Comparison of ENCODE assay signal across 8 cellular contexts in the genomic region with DNA sequence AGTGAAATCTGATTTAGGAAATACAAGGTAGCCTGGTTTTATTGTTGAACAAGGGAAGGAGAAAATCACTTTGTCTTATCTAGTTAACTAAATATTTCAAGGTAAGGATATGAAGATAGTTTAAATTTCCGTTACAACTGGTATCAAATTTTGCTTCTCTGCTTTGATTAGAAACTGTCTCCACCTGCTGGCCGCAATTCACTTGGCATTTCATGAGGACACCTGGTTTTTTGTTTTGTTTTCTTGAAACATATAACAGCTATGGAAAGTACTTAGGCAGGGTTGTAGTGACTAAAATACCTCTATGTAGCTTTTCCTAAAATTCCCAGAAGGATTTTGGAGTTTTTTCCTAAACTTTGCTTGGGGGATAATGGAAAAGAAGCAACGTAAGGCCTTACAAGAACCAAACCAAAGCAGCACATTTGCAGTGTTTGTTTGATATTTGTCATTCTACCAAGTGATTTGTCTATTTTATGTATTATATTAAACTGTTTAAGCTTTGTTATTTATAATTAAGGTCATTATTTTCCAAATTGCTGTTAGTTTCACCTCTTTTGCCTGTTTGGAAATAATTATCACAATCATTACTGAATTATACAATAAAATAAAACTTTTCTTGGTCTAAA.
DNase-seq lines count a peak whose midpoint lies in the region; ATAC-seq and TF ChIP-seq lines count a peak whose summit lies in the region.

No MANE protein-coding gene starts in this region.

- no peak for TF ChIP-seq POLR2A in upper lobe of left lung (IDR thresholded peaks at IDR 0.05)

- no peak for ATAC-seq in activated CD4-positive, CD25-positive, alpha-beta regulatory T cell treated with anti-CD3 and anti-CD28 coated beads, Interleukin-2, amount 50 U/mL, for 24 hours
- no peak for ATAC-seq in effector memory CD8-positive, alpha-beta T cell (replicated peaks)
- no peak for ATAC-seq in upper lobe of left lung (ENCODE audit: low FRiP score in 2 of 2)

- H3K9me3 ChIP-seq in upper lobe of left lung, result no peaks in the 10 kb centered on the region

- POLR2A ChIA-PET in activated CD4-positive, alpha-beta T cell treated with anti-CD3 and anti-CD28 coated beads, Interleukin-2, amount 10 ng/mL, durations not matched to agents 7 days and 5 days (lab: Charles Lee), result no interaction called here

- H3K4me1 Mint-ChIP-seq in activated CD4-positive, alpha-beta T cell treated with anti-CD3 and anti-CD28 coated beads, Interleukin-2, amount 10 ng/mL, durations not matched to agents 7 days and 5 days, result no peaks in the 10 kb centered on the region
- H3K4me1 Mint-ChIP-seq in effector memory CD8-positive, alpha-beta T cell (ENCODE audit: low read depth in 2 of 2), result peaks cover 0 to 3% of the 10 kb centered on the region in 2 donors

- TF ChIP-seq EP300 in upper lobe of left lung (IDR thresholded peaks at IDR 0.05), result no peak

- CTCF ChIA-PET in activated CD4-positive, alpha-beta T cell treated with anti-CD3 and anti-CD28 coated beads, Interleukin-2, amount 10 ng/mL, durations not matched to agents 7 days and 5 days (lab: Charles Lee), result interaction anchor here (0.6 to 1.6 kb wide), 11 partner anchors 9 to 121 kb away, joined by 3 to 6 read pairs (median 4); no protein-coding TSS in a partner anchor

- H3K27ac ChIP-seq in upper lobe of left lung, result no peak overlapping the region

- DNase-seq in activated CD4-positive, CD25-positive, alpha-beta regulatory T cell (lab: John Stamatoyannopoulos, UW), result peak in 3 of 4 experiments; percentile 2 to 14 (median 6)
- DNase-seq in NCI-H1694 (lab: John Stamatoyannopoulos, UW), result peak; percentile 42
- DNase-seq in activated CD4-positive, alpha-beta T cell treated with anti-CD3 and anti-CD28 coated beads, Interleukin-2, amount 10 ng/mL, durations not matched to agents 7 days and 5 days, result peak; percentile 68
- peak; percentile 18 to 48 (median 26) for DNase-seq in effector memory CD8-positive, alpha-beta T cell
- DNase-seq in mucosa of gallbladder (ENCODE audit: low spot score), result peak; percentile 42
- DNase-seq in upper lobe of left lung, result peak in 1 of 2 donors; percentile 30
- no peak for DNase-seq in OCI-M2 (lab: John Stamatoyannopoulos, UW; ENCODE audit: unreplicated experiment)

- 40 to 41% methylated on average over 3 of the region's 3 CpGs for WGBS in upper lobe of left lung, 2 donors

- H3K4me3 Mint-ChIP-seq in activated CD4-positive, alpha-beta T cell treated with anti-CD3 and anti-CD28 coated beads, Interleukin-2, amount 10 ng/mL, durations not matched to agents 7 days and 5 days, result no peak overlapping the region
- no peak overlapping the region for H3K4me3 Mint-ChIP-seq in effector memory CD8-positive, alpha-beta T cell

- peaks cover 2% of the 10 kb centered on the region for H3K27me3 Mint-ChIP-seq in activated CD4-positive, alpha-beta T cell treated with anti-CD3 and anti-CD28 coated beads, Interleukin-2, amount 10 ng/mL, durations not matched to agents 7 days and 5 days
- no peaks in the 10 kb centered on the region for H3K27me3 Mint-ChIP-seq in effector memory CD8-positive, alpha-beta T cell

- H3K36me3 Mint-ChIP-seq in activated CD4-positive, alpha-beta T cell treated with anti-CD3 and anti-CD28 coated beads, Interleukin-2, amount 10 ng/mL, durations not matched to agents 7 days and 5 days (ENCODE audit: low read depth), result peaks cover 3% of the 10 kb centered on the region
- no peaks in the 10 kb centered on the region for H3K36me3 Mint-ChIP-seq in effector memory CD8-positive, alpha-beta T cell (ENCODE audit: insufficient read depth)

- H3K4me3 ChIP-seq in upper lobe of left lung, result no peak overlapping the region

- peaks cover 6% of the 10 kb centered on the region for H3K9me3 Mint-ChIP-seq in activated CD4-positive, alpha-beta T cell treated with anti-CD3 and anti-CD28 coated beads, Interleukin-2, amount 10 ng/mL, durations not matched to agents 7 days and 5 days
- no peaks in the 10 kb centered on the region for H3K9me3 Mint-ChIP-seq in effector memory CD8-positive, alpha-beta T cell

- H3K36me3 ChIP-seq in upper lobe of left lung, result no peaks in the 10 kb centered on the region

- no peaks in the 10 kb centered on the region for H3K27me3 ChIP-seq in upper lobe of left lung

- no peak overlapping the region for H3K27ac Mint-ChIP-seq in activated CD4-positive, alpha-beta T cell treated with anti-CD3 and anti-CD28 coated beads, Interleukin-2, amount 10 ng/mL, durations not matched to agents 7 days and 5 days
- H3K27ac Mint-ChIP-seq in effector memory CD8-positive, alpha-beta T cell, result no peak overlapping the region

- TF ChIP-seq CTCF in upper lobe of left lung (IDR thresholded peaks at IDR 0.05), result peak in 5 of 6 experiments; percentile 31 to 57 (median 55)

- peaks cover 0 to 6% (median 5%) of the 10 kb centered on the region in 4 donors for H3K4me1 ChIP-seq in upper lobe of left lung
